In the genomic region with DNA sequence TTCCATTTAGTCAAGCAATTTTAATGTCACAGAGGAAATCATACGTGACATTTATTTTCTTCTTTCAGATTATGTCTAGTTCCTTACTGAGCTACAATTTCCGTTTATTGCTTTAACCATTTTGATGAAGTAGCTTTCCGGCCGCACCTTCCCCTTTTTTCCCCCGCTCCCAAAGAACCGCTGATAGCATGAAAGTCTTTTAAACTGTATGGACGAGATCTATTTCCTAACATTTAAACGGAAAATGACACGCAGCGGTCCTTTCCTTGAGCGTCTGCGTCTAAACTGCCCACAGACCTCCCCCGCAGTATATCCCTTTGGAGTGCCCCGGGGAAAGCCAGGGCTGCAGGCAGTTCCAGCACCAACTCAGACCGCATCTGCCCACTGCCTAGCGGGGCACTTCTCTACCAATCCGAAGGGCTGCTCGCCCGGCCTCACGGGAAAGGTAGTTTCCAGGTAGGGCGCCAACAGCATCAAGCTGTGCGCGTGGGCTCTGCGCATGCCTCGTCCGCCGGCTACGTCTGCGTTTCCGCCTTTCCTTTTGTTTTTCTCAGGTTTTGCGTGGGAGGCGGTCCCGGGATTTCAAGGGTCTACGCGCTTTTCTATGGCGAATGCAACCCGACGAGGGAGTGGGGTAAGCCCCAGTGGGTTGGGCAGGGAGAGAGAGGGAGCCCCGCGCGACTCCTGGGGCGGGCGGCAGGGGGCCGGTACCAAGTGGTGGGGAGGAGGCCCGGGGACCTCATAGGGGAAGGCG, we compare ENCODE assay signal across 1 cellular context.
TF ChIP-seq lines count a peak whose summit lies in the region.

A gene (plus strand): TSS at position 526 of the 754 bp plus-strand sequence. CDS start 1,667 bp downstream, outside the sequence.

TF ChIP-seq in GM12878, 131 proteins besides CTCF, POLR2A, EP300 and RAD21 (continued from another document and continues in another):
- TF ChIP-seq, protein P1, sequence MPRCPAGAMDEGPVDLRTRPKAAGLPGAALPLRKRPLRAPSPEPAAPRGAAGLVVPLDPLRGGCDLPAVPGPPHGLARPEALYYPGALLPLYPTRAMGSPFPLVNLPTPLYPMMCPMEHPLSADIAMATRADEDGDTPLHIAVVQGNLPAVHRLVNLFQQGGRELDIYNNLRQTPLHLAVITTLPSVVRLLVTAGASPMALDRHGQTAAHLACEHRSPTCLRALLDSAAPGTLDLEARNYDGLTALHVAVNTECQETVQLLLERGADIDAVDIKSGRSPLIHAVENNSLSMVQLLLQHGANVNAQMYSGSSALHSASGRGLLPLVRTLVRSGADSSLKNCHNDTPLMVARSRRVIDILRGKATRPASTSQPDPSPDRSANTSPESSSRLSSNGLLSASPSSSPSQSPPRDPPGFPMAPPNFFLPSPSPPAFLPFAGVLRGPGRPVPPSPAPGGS (IDR thresholded peaks at IDR 0.05; ENCODE audit: borderline replicate concordance, insufficient read depth, low read depth, low read length, poor library complexity, severe bottlenecking): no peak
- TF ChIP-seq EZH2 (IDR thresholded peaks at IDR 0.05; ENCODE audit: borderline replicate concordance, control insufficient read depth, low read depth, low read length): no peak
- peak; percentile 54; the same call in 1 of the 2 replicates for TF ChIP-seq MTA2 (IDR thresholded peaks at IDR 0.05; ENCODE audit: low read depth)
- TF ChIP-seq BMI1 (IDR thresholded peaks at IDR 0.05; ENCODE audit: borderline replicate concordance): no peak
- TF ChIP-seq BCL11A (IDR thresholded peaks at IDR 0.05; ENCODE audit: low read depth, low read length): no peak
- 0 out of 2 replicates have a peak, but pooled peaks have one; percentile 21 for TF ChIP-seq RFX5 (IDR thresholded peaks at IDR 0.05; ENCODE audit: low read depth, low read length)
- no peak for TF ChIP-seq CHD4 (IDR thresholded peaks at IDR 0.05)
- TF ChIP-seq POLR2AphosphoS2 (IDR thresholded peaks at IDR 0.05; ENCODE audit: low read depth, low read length): peak; percentile 38; the same call in 1 of the 2 replicates
- peak; percentile 25; the same call in 1 of the 2 replicates for TF ChIP-seq NFIC (IDR thresholded peaks at IDR 0.05; ENCODE audit: low read depth, low read length)
- peak; percentile 20; the same call in 1 of the 2 replicates for TF ChIP-seq POLR2AphosphoS5 (IDR thresholded peaks at IDR 0.05; ENCODE audit: low read length)
- TF ChIP-seq STAT1 (conservative IDR thresholded peaks at IDR 0.05): peak; percentile 84; the same call in 1 of the 2 replicates
- peak; percentile 87 for TF ChIP-seq RUNX3 (IDR thresholded peaks at IDR 0.05; ENCODE audit: low read length)
- peak; percentile 76 for TF ChIP-seq NBN (IDR thresholded peaks at IDR 0.05)
- TF ChIP-seq ZSCAN29 (IDR thresholded peaks at IDR 0.05): no peak
- TF ChIP-seq, protein P2, sequence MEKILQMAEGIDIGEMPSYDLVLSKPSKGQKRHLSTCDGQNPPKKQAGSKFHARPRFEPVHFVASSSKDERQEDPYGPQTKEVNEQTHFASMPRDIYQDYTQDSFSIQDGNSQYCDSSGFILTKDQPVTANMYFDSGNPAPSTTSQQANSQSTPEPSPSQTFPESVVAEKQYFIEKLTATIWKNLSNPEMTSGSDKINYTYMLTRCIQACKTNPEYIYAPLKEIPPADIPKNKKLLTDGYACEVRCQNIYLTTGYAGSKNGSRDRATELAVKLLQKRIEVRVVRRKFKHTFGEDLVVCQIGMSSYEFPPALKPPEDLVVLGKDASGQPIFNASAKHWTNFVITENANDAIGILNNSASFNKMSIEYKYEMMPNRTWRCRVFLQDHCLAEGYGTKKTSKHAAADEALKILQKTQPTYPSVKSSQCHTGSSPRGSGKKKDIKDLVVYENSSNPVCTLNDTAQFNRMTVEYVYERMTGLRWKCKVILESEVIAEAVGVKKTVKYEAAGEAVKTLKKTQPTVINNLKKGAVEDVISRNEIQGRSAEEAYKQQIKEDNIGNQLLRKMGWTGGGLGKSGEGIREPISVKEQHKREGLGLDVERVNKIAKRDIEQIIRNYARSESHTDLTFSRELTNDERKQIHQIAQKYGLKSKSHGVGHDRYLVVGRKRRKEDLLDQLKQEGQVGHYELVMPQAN (conservative IDR thresholded peaks at IDR 0.05): peak; percentile 65; the same call in 1 of the 2 replicates
- peak; percentile 5 for TF ChIP-seq FOXK2 (IDR thresholded peaks at IDR 0.05)
- TF ChIP-seq IKZF2 (IDR thresholded peaks at IDR 0.05): peak; percentile 96 to 98
- TF ChIP-seq, protein P3, sequence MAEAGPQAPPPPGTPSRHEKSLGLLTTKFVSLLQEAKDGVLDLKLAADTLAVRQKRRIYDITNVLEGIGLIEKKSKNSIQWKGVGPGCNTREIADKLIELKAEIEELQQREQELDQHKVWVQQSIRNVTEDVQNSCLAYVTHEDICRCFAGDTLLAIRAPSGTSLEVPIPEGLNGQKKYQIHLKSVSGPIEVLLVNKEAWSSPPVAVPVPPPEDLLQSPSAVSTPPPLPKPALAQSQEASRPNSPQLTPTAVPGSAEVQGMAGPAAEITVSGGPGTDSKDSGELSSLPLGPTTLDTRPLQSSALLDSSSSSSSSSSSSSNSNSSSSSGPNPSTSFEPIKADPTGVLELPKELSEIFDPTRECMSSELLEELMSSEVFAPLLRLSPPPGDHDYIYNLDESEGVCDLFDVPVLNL (IDR thresholded peaks at IDR 0.05; ENCODE audit: low read depth, low read length): peak; percentile 54; the same call in 1 of the 2 replicates
- no peak; the same call in 1 of the 2 replicates for TF ChIP-seq SIN3A (IDR thresholded peaks at IDR 0.05; ENCODE audit: low read depth, low read length)
- TF ChIP-seq SPI1 (IDR thresholded peaks at IDR 0.05; ENCODE audit: borderline replicate concordance, insufficient read depth, low read depth, low read length): peak; percentile 27; the same call in 1 of the 2 replicates
- TF ChIP-seq YY1 (IDR thresholded peaks at IDR 0.05; ENCODE audit: low read depth, low read length): peak; percentile 39; the same call in 1 of the 2 replicates
- TF ChIP-seq SP1 (IDR thresholded peaks at IDR 0.05; ENCODE audit: low read depth, low read length): peak; percentile 43
- TF ChIP-seq IKZF1 (conservative IDR thresholded peaks at IDR 0.05): peak; percentile 98
- TF ChIP-seq BHLHE40 (IDR thresholded peaks at IDR 0.05; ENCODE audit: borderline replicate concordance in 1 of 2, low read depth in 2 of 2, low read length in 1 of 2): peak; percentile 19; a peak in 1 of 4 replicates
- TF ChIP-seq RELA (IDR thresholded peaks at IDR 0.05; ENCODE audit: borderline replicate concordance, partially characterized antibody): peak; percentile 86
- TF ChIP-seq HDAC6 (IDR thresholded peaks at IDR 0.05; ENCODE audit: unreplicated experiment): no peak
- TF ChIP-seq EED (IDR thresholded peaks at IDR 0.05; ENCODE audit: low read depth): peak; percentile 90
- TF ChIP-seq WRNIP1 (IDR thresholded peaks at IDR 0.05; ENCODE audit: borderline replicate concordance, low read depth, low read length): no peak
- TF ChIP-seq, protein P4, sequence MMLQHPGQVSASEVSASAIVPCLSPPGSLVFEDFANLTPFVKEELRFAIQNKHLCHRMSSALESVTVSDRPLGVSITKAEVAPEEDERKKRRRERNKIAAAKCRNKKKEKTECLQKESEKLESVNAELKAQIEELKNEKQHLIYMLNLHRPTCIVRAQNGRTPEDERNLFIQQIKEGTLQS (IDR thresholded peaks at IDR 0.05; ENCODE audit: borderline replicate concordance, extremely low read depth, low read depth, low read length): no peak
- no peak for TF ChIP-seq ASH2L (IDR thresholded peaks at IDR 0.05; ENCODE audit: borderline replicate concordance, low read depth)
- no peak for TF ChIP-seq JUNB (IDR thresholded peaks at IDR 0.05)
- TF ChIP-seq, protein P5, sequence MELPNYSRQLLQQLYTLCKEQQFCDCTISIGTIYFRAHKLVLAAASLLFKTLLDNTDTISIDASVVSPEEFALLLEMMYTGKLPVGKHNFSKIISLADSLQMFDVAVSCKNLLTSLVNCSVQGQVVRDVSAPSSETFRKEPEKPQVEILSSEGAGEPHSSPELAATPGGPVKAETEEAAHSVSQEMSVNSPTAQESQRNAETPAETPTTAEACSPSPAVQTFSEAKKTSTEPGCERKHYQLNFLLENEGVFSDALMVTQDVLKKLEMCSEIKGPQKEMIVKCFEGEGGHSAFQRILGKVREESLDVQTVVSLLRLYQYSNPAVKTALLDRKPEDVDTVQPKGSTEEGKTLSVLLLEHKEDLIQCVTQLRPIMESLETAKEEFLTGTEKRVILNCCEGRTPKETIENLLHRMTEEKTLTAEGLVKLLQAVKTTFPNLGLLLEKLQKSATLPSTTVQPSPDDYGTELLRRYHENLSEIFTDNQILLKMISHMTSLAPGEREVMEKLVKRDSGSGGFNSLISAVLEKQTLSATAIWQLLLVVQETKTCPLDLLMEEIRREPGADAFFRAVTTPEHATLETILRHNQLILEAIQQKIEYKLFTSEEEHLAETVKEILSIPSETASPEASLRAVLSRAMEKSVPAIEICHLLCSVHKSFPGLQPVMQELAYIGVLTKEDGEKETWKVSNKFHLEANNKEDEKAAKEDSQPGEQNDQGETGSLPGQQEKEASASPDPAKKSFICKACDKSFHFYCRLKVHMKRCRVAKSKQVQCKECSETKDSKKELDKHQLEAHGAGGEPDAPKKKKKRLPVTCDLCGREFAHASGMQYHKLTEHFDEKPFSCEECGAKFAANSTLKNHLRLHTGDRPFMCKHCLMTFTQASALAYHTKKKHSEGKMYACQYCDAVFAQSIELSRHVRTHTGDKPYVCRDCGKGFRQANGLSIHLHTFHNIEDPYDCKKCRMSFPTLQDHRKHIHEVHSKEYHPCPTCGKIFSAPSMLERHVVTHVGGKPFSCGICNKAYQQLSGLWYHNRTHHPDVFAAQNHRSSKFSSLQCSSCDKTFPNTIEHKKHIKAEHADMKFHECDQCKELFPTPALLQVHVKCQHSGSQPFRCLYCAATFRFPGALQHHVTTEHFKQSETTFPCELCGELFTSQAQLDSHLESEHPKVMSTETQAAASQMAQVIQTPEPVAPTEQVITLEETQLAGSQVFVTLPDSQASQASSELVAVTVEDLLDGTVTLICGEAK (IDR thresholded peaks at IDR 0.05; ENCODE audit: borderline replicate concordance): 0 out of 2 replicates have a peak, but pooled peaks have one; percentile 38
- no peak for TF ChIP-seq MTA3 (IDR thresholded peaks at IDR 0.05; ENCODE audit: borderline replicate concordance, low read length)
- no peak for TF ChIP-seq PAX5 (IDR thresholded peaks at IDR 0.05; ENCODE audit: borderline replicate concordance, low read depth, low read length)
- no peak; the same call in 1 of the 2 replicates for TF ChIP-seq DPF2 (IDR thresholded peaks at IDR 0.05)
- TF ChIP-seq, protein P6, sequence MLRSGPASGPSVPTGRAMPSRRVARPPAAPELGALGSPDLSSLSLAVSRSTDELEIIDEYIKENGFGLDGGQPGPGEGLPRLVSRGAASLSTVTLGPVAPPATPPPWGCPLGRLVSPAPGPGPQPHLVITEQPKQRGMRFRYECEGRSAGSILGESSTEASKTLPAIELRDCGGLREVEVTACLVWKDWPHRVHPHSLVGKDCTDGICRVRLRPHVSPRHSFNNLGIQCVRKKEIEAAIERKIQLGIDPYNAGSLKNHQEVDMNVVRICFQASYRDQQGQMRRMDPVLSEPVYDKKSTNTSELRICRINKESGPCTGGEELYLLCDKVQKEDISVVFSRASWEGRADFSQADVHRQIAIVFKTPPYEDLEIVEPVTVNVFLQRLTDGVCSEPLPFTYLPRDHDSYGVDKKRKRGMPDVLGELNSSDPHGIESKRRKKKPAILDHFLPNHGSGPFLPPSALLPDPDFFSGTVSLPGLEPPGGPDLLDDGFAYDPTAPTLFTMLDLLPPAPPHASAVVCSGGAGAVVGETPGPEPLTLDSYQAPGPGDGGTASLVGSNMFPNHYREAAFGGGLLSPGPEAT (IDR thresholded peaks at IDR 0.05; ENCODE audit: low read depth): peak; percentile 96
- no peak for TF ChIP-seq NFXL1 (IDR thresholded peaks at IDR 0.05; ENCODE audit: borderline replicate concordance)
- TF ChIP-seq, protein P7, sequence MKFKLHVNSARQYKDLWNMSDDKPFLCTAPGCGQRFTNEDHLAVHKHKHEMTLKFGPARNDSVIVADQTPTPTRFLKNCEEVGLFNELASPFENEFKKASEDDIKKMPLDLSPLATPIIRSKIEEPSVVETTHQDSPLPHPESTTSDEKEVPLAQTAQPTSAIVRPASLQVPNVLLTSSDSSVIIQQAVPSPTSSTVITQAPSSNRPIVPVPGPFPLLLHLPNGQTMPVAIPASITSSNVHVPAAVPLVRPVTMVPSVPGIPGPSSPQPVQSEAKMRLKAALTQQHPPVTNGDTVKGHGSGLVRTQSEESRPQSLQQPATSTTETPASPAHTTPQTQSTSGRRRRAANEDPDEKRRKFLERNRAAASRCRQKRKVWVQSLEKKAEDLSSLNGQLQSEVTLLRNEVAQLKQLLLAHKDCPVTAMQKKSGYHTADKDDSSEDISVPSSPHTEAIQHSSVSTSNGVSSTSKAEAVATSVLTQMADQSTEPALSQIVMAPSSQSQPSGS (IDR thresholded peaks at IDR 0.05; ENCODE audit: low read length): no peak; the same call in 1 of the 2 replicates
- TF ChIP-seq KAT2A (conservative IDR thresholded peaks at IDR 0.05; ENCODE audit: control insufficient read depth, low read depth, low read length): no peak
- peak; percentile 70; the same call in 2 of the 3 replicates for TF ChIP-seq POU2F2 (IDR thresholded peaks at IDR 0.05; ENCODE audit: borderline replicate concordance, low read depth, low read length)
- TF ChIP-seq, protein P8, sequence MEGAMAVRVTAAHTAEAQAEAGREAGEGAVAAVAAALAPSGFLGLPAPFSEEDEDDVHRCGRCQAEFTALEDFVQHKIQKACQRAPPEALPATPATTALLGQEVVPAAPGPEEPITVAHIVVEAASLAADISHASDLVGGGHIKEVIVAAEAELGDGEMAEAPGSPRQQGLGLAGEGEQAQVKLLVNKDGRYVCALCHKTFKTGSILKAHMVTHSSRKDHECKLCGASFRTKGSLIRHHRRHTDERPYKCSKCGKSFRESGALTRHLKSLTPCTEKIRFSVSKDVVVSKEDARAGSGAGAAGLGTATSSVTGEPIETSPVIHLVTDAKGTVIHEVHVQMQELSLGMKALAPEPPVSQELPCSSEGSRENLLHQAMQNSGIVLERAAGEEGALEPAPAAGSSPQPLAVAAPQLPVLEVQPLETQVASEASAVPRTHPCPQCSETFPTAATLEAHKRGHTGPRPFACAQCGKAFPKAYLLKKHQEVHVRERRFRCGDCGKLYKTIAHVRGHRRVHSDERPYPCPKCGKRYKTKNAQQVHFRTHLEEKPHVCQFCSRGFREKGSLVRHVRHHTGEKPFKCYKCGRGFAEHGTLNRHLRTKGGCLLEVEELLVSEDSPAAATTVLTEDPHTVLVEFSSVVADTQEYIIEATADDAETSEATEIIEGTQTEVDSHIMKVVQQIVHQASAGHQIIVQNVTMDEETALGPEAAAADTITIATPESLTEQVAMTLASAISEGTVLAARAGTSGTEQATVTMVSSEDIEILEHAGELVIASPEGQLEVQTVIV (IDR thresholded peaks at IDR 0.05; ENCODE audit: borderline replicate concordance, partially characterized antibody): peak; percentile 57
- no peak for TF ChIP-seq NR2C1 (IDR thresholded peaks at IDR 0.05)
- 0 out of 2 replicates have a peak, but pooled peaks have one; percentile 11 for TF ChIP-seq NR2F1 (conservative IDR thresholded peaks at IDR 0.05)
- peak; percentile 63 for TF ChIP-seq ATF7 (IDR thresholded peaks at IDR 0.05; ENCODE audit: low read depth)
- TF ChIP-seq BACH1 (IDR thresholded peaks at IDR 0.05; ENCODE audit: borderline replicate concordance): peak; percentile 49; the same call in 1 of the 2 replicates
- no peak for TF ChIP-seq ZBED1 (IDR thresholded peaks at IDR 0.05; ENCODE audit: borderline replicate concordance)
- TF ChIP-seq RB1 (IDR thresholded peaks at IDR 0.05; ENCODE audit: borderline replicate concordance): peak; percentile 54; the same call in 1 of the 2 replicates
- TF ChIP-seq ZNF207 (IDR thresholded peaks at IDR 0.05; ENCODE audit: borderline replicate concordance): 0 out of 2 replicates have a peak, but pooled peaks have one; percentile 57
- peak; percentile 85 for TF ChIP-seq GATAD2B (conservative IDR thresholded peaks at IDR 0.05; ENCODE audit: low read depth)
- TF ChIP-seq IRF4 (IDR thresholded peaks at IDR 0.05; ENCODE audit: low read depth, low read length): no peak; the same call in 1 of the 2 replicates
